Comparison of ENCODE assay signal across 16 cellular contexts in the genomic region with DNA sequence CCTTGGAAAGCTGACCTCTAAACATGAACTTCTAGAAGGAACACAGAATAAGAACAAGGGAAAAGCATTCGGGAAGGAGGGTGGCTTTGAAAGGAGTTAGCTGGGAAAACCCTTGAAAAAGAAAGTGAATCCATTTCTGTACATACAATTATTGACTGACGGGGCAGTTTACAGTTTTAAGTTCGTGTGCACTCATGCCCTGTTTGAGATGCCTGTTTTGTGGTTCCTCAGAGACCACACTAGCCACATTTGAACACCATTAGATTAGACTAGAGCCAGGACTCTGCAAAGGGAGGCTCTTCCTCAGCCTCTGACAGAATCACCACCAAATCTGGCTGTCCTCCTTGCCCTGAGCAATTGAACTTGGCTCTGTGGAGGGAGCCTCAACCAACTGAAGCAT.
DNase-seq lines count a peak whose midpoint lies in the region; ATAC-seq, FAIRE-seq and TF ChIP-seq lines count a peak whose summit lies in the region.
"Had no signal": no experiment of that assay in that cellular context is flagged by ENCODE, and none has a peak within 500 bp of the region (broad histone marks: within the 10 kb centered on the region; RNA-seq: fewer than 3 reads in every experiment).

No MANE protein-coding gene starts in this region.

- H3K9me2 ChIP-seq in Loucy (replicated peaks; ENCODE audit: low read depth, low read length) = no peaks in the 10 kb centered on the region

- FAIRE-seq in small intestine (lab: Jason Lieb, UNC) = no peak
- FAIRE-seq: GM12892 had no signal

- H3K27me3 ChIP-seq in Loucy (ENCODE audit: insufficient read depth, low read length, poor library complexity, severe bottlenecking) (no peaks in the 10 kb centered on the region), left lung (peaks cover 0 to 4% of the 10 kb centered on the region in 2 donors), small intestine (ENCODE audit: control insufficient read depth in 2 of 2, insufficient read depth in 2 of 2, low read length in 2 of 2) (no peaks in the 10 kb centered on the region), neural progenitor cell (no peaks in the 10 kb centered on the region)
- no peaks in the 10 kb centered on the region for H3K27me3 ChIP-seq in CD8-positive, alpha-beta memory T cell (ENCODE audit: insufficient read depth, low read length, poor library complexity, severe bottlenecking)

- CTCF ChIA-PET in CD8-positive, alpha-beta memory T cell (lab: Charles Lee) = no interaction called here

- H4K20me1 ChIP-seq in Loucy (ENCODE audit: insufficient read depth, low read length, poor library complexity, severe bottlenecking) (no peaks in the 10 kb centered on the region), neural progenitor cell (ENCODE audit: low read depth) (peaks cover 7% of the 10 kb centered on the region)

- H3K4me2 ChIP-seq in Loucy (ENCODE audit: low read depth, low read length, poor library complexity, severe bottlenecking) (peak overlapping the region; percentile 63), neural progenitor cell (no peak overlapping the region)

- H3K9ac ChIP-seq in Loucy (ENCODE audit: low read depth, low read length, poor library complexity, severe bottlenecking) (no peak overlapping the region), neural progenitor cell (no peak overlapping the region)

- H3K36me3 Mint-ChIP-seq in neural progenitor cell = peaks cover 11% of the 10 kb centered on the region
- no peaks in the 10 kb centered on the region for H3K36me3 Mint-ChIP-seq in CD8-positive, alpha-beta memory T cell
- H3K36me3 Mint-ChIP-seq: activated CD4-positive, alpha-beta memory T cell treated with anti-CD3 and anti-CD28 coated beads for 36 hours; natural killer cell had no signal

- H2AFZ ChIP-seq in Loucy (ENCODE audit: low read length) (0 out of 2 replicates have a peak overlapping the region, but pooled peaks have one; percentile 10), neural progenitor cell (replicated peaks) (no peak overlapping the region)

- peaks cover 4% of the 10 kb centered on the region for H3K27me3 Mint-ChIP-seq in neural progenitor cell (ENCODE audit: insufficient read depth, low read depth)
- peaks cover 4 to 16% of the 10 kb centered on the region in 2 donors for H3K27me3 Mint-ChIP-seq in CD8-positive, alpha-beta memory T cell

- WGBS in small intestine, 3 donors = 4 to 38% (median 14%) methylated on average over 3 of the region's 3 CpGs

- no peak overlapping the region for H3K4me3 Mint-ChIP-seq in neural progenitor cell
- H3K4me3 Mint-ChIP-seq in CD8-positive, alpha-beta memory T cell = no peak overlapping the region
- H3K4me3 Mint-ChIP-seq: activated CD4-positive, alpha-beta memory T cell treated with anti-CD3 and anti-CD28 coated beads for 36 hours; activated T-helper 1 cell treated with anti-CD3 and anti-CD28 coated beads, Interleukin-12 subunit alpha, Interleukin-12 subunit beta, Interleukin-2, Interleukin-4 antibody, amounts not matched to agents 30 ng/mL and 10 ng/mL and 1 ng/mL, durations not matched to agents 14 hours and 24 hours and 36 hours; natural killer cell had no signal

- POLR2A ChIA-PET in CD8-positive, alpha-beta memory T cell (lab: Charles Lee) = no interaction called here

- H3K4me3 ChIP-seq in Loucy (ENCODE audit: low read length, poor library complexity, severe bottlenecking) = peak overlapping the region; percentile 53
- no peak overlapping the region for H3K4me3 ChIP-seq in left lung
- H3K4me3 ChIP-seq in small intestine (ENCODE audit: low read depth in 1 of 2, low read length in 2 of 2) = peak overlapping the region in 1 of 2 donors; percentile 38
- H3K4me3 ChIP-seq in neural progenitor cell = no peak overlapping the region
- H3K4me3 ChIP-seq in CD8-positive, alpha-beta memory T cell (ENCODE audit: low read length) = no peak overlapping the region

- peaks cover 35% of the 10 kb centered on the region for H3K4me1 Mint-ChIP-seq in neural progenitor cell
- peaks cover 1 to 9% (median 6%) of the 10 kb centered on the region in 3 donors for H3K4me1 Mint-ChIP-seq in CD8-positive, alpha-beta memory T cell

- no peak for DNase-seq in left lung
- peak; percentile 51 for DNase-seq in small intestine
- DNase-seq in HK-2 (ENCODE audit: unreplicated experiment) = no peak
- no peak for DNase-seq in neural progenitor cell (ENCODE audit: low spot score)
- no peak for DNase-seq in CD8-positive, alpha-beta memory T cell
- DNase-seq in T-helper 1 cell = no peak
- DNase-seq: activated CD4-positive, alpha-beta memory T cell treated with anti-CD3 and anti-CD28 coated beads for 36 hours; caudate nucleus; foreskin fibroblast; GDM1; natural killer cell; NCI-H524 had no signal

- H3K27ac ChIP-seq in VCaP (peak overlapping the region; percentile 32; the same call in 1 of the 2 replicates), left lung (no peak overlapping the region), small intestine (ENCODE audit: low read depth in 1 of 2, low read length in 1 of 2) (no peak overlapping the region), neural progenitor cell (no peak overlapping the region)
- H3K27ac ChIP-seq in CD8-positive, alpha-beta memory T cell (ENCODE audit: low read depth, low read length) = no peak overlapping the region

- H3F3A ChIP-seq in Loucy (ENCODE audit: low read depth) = no peaks in the 10 kb centered on the region
- H3F3A ChIP-seq in neural progenitor cell (ENCODE audit: low read depth) = no peaks in the 10 kb centered on the region

- peak; percentile 51 for ATAC-seq in left lung
- ATAC-seq: natural killer cell had no signal

- H3K27ac Mint-ChIP-seq in neural progenitor cell = no peak overlapping the region
- H3K27ac Mint-ChIP-seq in CD8-positive, alpha-beta memory T cell = no peak overlapping the region
- H3K27ac Mint-ChIP-seq: activated CD4-positive, alpha-beta memory T cell treated with anti-CD3 and anti-CD28 coated beads for 36 hours; activated T-helper 1 cell treated with anti-CD3 and anti-CD28 coated beads, Interleukin-12 subunit alpha, Interleukin-12 subunit beta, Interleukin-2, Interleukin-4 antibody, amounts not matched to agents 30 ng/mL and 10 ng/mL and 1 ng/mL, durations not matched to agents 14 hours and 24 hours and 36 hours; natural killer cell had no signal

- intact Hi-C loops in left lung (cut with DNase I) = no loop called here

- H3K9me3 ChIP-seq in Loucy (ENCODE audit: insufficient read depth, low read depth, low read length) (no peaks in the 10 kb centered on the region), left lung (no peaks in the 10 kb centered on the region), small intestine (ENCODE audit: control insufficient read depth, low read depth) (no peaks in the 10 kb centered on the region), neural progenitor cell (ENCODE audit: low read depth) (no peaks in the 10 kb centered on the region)
- no peaks in the 10 kb centered on the region for H3K9me3 ChIP-seq in CD8-positive, alpha-beta memory T cell (ENCODE audit: low read length)

- H3K4me1 ChIP-seq in Loucy (ENCODE audit: insufficient read depth, low read length, poor library complexity, severe bottlenecking) (peaks cover 18% of the 10 kb centered on the region), left lung (no peaks in the 10 kb centered on the region), small intestine (ENCODE audit: control insufficient read depth in 2 of 2, insufficient read depth in 1 of 2, low read depth in 1 of 2, low read length in 1 of 2) (no peaks in the 10 kb centered on the region), neural progenitor cell (peaks cover 34% of the 10 kb centered on the region)
- no peaks in the 10 kb centered on the region for H3K4me1 ChIP-seq in CD8-positive, alpha-beta memory T cell (ENCODE audit: insufficient read depth, low read length)

- H3K79me2 ChIP-seq in Loucy (ENCODE audit: insufficient read depth, low read length) = no peaks in the 10 kb centered on the region
- peaks cover 58% of the 10 kb centered on the region for H3K79me2 ChIP-seq in neural progenitor cell (ENCODE audit: low read depth)

- TF ChIP-seq CTCF in Loucy (conservative IDR thresholded peaks at IDR 0.05; ENCODE audit: low read length) (no peak), VCaP (conservative IDR thresholded peaks at IDR 0.05) (no peak), left lung (IDR thresholded peaks at IDR 0.05) (no peak), neural progenitor cell (IDR thresholded peaks at IDR 0.05) (no peak)

- H3K36me3 ChIP-seq in Loucy (ENCODE audit: insufficient read depth, low read length) (no peaks in the 10 kb centered on the region), left lung (no peaks in the 10 kb centered on the region), small intestine (ENCODE audit: control insufficient read depth in 2 of 2, insufficient read depth in 2 of 2, low read length in 2 of 2) (no peaks in the 10 kb centered on the region), neural progenitor cell (no peaks in the 10 kb centered on the region)
- no peaks in the 10 kb centered on the region for H3K36me3 ChIP-seq in CD8-positive, alpha-beta memory T cell (ENCODE audit: insufficient read depth, low read length)

- peaks cover 3% of the 10 kb centered on the region for H3K9me3 Mint-ChIP-seq in neural progenitor cell
- H3K9me3 Mint-ChIP-seq in CD8-positive, alpha-beta memory T cell = peaks cover 0 to 2% (median 0%) of the 10 kb centered on the region in 5 donors
- H3K9me3 Mint-ChIP-seq: activated CD4-positive, alpha-beta memory T cell treated with anti-CD3 and anti-CD28 coated beads for 36 hours; activated T-helper 1 cell treated with anti-CD3 and anti-CD28 coated beads, Interleukin-12 subunit alpha, Interleukin-12 subunit beta, Interleukin-2, Interleukin-4 antibody, amounts not matched to agents 30 ng/mL and 10 ng/mL and 1 ng/mL, durations not matched to agents 14 hours and 24 hours and 36 hours; natural killer cell had no signal
